8 cellular contexts compared by ENCODE assay signal in genomic region chr11:74321487-74322188, GRCh38. TPM values are rescaled to one million over a fixed set of nuclear protein-coding genes. Genes with fewer than 3 reads are reported as not detected.
DNase-seq lines count a peak whose midpoint lies in the region; ATAC-seq, FAIRE-seq and TF ChIP-seq lines count a peak whose summit lies in the region.

No MANE protein-coding gene starts in this region.

- DNase-seq in NCI-H748 treated with DMSO at 0.1 percent for 48 hours (lab: John Stamatoyannopoulos, UW) (peak; percentile 27), GM12878 (ENCODE audit: low read depth, low spot score) (no peak), right lobe of liver (no peak), NCI-H1048 (lab: John Stamatoyannopoulos, UW) (no peak)

- peak; percentile 64 for TF ChIP-seq CTCF in GM12874 (IDR thresholded peaks at IDR 0.05; ENCODE audit: insufficient read depth, low read depth, low read length)
- TF ChIP-seq CTCF in GM12878 (IDR thresholded peaks at IDR 0.05 in 2 of 3, conservative IDR thresholded peaks at IDR 0.05 in 1 of 3; ENCODE audit: control insufficient read depth in 2 of 3, extremely low read depth in 1 of 3, insufficient read depth in 1 of 3, low read depth in 3 of 3, low read length in 3 of 3), result peak; percentile 49 to 72 (median 61); a peak in 5 of 6 replicates
- TF ChIP-seq CTCF in right lobe of liver (IDR thresholded peaks at IDR 0.05), result peak; percentile 34 to 65 (median 46)

- no peak for TF ChIP-seq POLR2A in GM12878 (IDR thresholded peaks at IDR 0.05; ENCODE audit: low read depth, low read length)
- no peak for TF ChIP-seq POLR2A in right lobe of liver (IDR thresholded peaks at IDR 0.05)

- BruUV-seq in GM12878 (replicated peaks; lab: Mats Ljungman, UMichigan), result no TSS peak

- H3K27me3 ChIP-seq in ACC112 (ENCODE audit: insufficient read depth, low read length), result no peaks in the 10 kb centered on the region
- 0 out of 4 replicates have a peak, but pooled peaks cover 0 to 3% of the 10 kb centered on the region in 2 experiments for H3K27me3 ChIP-seq in GM12878 (replicated peaks in 1 of 2; ENCODE audit: control insufficient read depth in 2 of 2, insufficient read depth in 2 of 2, low read length in 1 of 2)
- no peaks in the 10 kb centered on the region for H3K27me3 ChIP-seq in right lobe of liver

- intact Hi-C loops in GM12878 (cut with micrococcal nuclease; ENCODE audit: unreplicated experiment) (loop anchor here (1.0 kb wide), 2 partner anchors 65 to 357 kb away; no protein-coding TSS in a partner anchor), right lobe of liver (cut with DNase I) (no loop called here)

- RAD21 ChIA-PET in GM12878 (lab: Charles Lee; ENCODE audit: unreplicated experiment), result interaction anchor here (0.6 to 1.2 kb wide), 3 partner anchors 66 to 357 kb away, joined by 3 to 7 read pairs (median 4); no protein-coding TSS in a partner anchor

- H3K4me1 ChIP-seq in ACC112 (ENCODE audit: control insufficient read depth, insufficient read depth, low read length, unreplicated experiment) (peaks cover 46% of the 10 kb centered on the region), GM12878 (ENCODE audit: control insufficient read depth, insufficient read depth, low read length) (no peaks in the 10 kb centered on the region), right lobe of liver (no peaks in the 10 kb centered on the region)

- WGBS in GM12878 (ENCODE audit: insufficient coverage, insufficient replicate concordance, low lambda C conversion rate, missing lambda C conversion rate), result 13% methylated on average over 10 of the region's 10 CpGs
- 25% methylated on average over 10 of the region's 10 CpGs for WGBS in right lobe of liver (ENCODE audit: insufficient coverage, low coverage, low lambda C conversion rate, missing lambda C conversion rate)

- ATAC-seq in GM12878, result peak; percentile 49; the same call in 2 of the 3 replicates
- ATAC-seq in right lobe of liver, result peak; percentile 33 to 66 (median 59)
- ATAC-seq in HG03378 (IDR thresholded peaks at IDR 0.05; ENCODE audit: unreplicated experiment), result no peak
- no peak for ATAC-seq in GM21576 (IDR thresholded peaks at IDR 0.05; ENCODE audit: unreplicated experiment)

- H3K27ac ChIP-seq in ACC112 (ENCODE audit: low read depth, low read length), result peak overlapping the region; percentile 59
- no peak overlapping the region for H3K27ac ChIP-seq in GM12878 (ENCODE audit: control insufficient read depth, insufficient read depth)
- no peak overlapping the region for H3K27ac ChIP-seq in right lobe of liver

- H3K79me2 ChIP-seq in ACC112 (ENCODE audit: control insufficient read depth, insufficient read depth, low read length, unreplicated experiment), result no peaks in the 10 kb centered on the region
- no peaks in the 10 kb centered on the region for H3K79me2 ChIP-seq in GM12878 (ENCODE audit: control insufficient read depth, insufficient read depth, low read length)

- H4K20me1 ChIP-seq in GM12878 (ENCODE audit: control insufficient read depth, insufficient read depth), result no peaks in the 10 kb centered on the region

- no peaks in the 10 kb centered on the region; the same call in 2 of the 3 replicates for H3K9me3 ChIP-seq in GM12878 (replicated peaks; ENCODE audit: control insufficient read depth, insufficient read depth, low read length)
- H3K9me3 ChIP-seq in right lobe of liver, result peaks cover 0 to 2% (median 0%) of the 10 kb centered on the region in 4 donors

- POLR2A ChIA-PET in GM12878 (lab: Charles Lee), result no interaction called here

- H3K9ac ChIP-seq in GM12878 (ENCODE audit: control insufficient read depth, insufficient read depth, low read length), result no peak overlapping the region

- no peak for TF ChIP-seq EP300 in GM12878 (IDR thresholded peaks at IDR 0.05; ENCODE audit: borderline replicate concordance in 1 of 2, control insufficient read depth in 1 of 2, low read depth in 2 of 2, low read length in 2 of 2)

- H3K4me3 ChIP-seq in ACC112 (ENCODE audit: low read depth, low read length) (0 out of 2 replicates have a peak overlapping the region, but pooled peaks have one; percentile 4), GM12878 (no peak overlapping the region), right lobe of liver (no peak overlapping the region)

- H3K4me2 ChIP-seq in GM12878 (ENCODE audit: control insufficient read depth, insufficient read depth), result no peak overlapping the region

- TF ChIP-seq RAD21 in GM12878 (IDR thresholded peaks at IDR 0.05; ENCODE audit: insufficient read depth, low read depth, low read length), result peak; percentile 53

- H2AFZ ChIP-seq in ACC112 (ENCODE audit: low read length, unreplicated experiment) (peak overlapping the region; percentile 70), GM12878 (ENCODE audit: control insufficient read depth, low read depth, low read length) (no peak overlapping the region)

- CTCF ChIA-PET in GM12878 (lab: Yijun Ruan, JAX), result interaction anchor here (0.8 to 2.2 kb wide), 15 partner anchors 8 to 662 kb away, joined by 3 to 23 read pairs (median 4); partner anchors contain the start of gene PGM2L1

- SMC1A ChIA-PET in GM12878 (lab: Charles Lee; ENCODE audit: uncharacterized antibody, unreplicated experiment), result interaction anchor here (0.7 to 1.9 kb wide), 7 partner anchors 16 to 696 kb away, joined by 3 to 12 read pairs (median 3); partner anchors contain the start of gene DNAJB13

- no peak for FAIRE-seq in GM12878 (lab: Jason Lieb, UNC)

- H3K36me3 ChIP-seq in ACC112 (ENCODE audit: insufficient read depth, low read length) (0 out of 2 replicates have a peak, but pooled peaks cover 2% of the 10 kb centered on the region), GM12878 (ENCODE audit: control insufficient read depth in 2 of 2, insufficient read depth in 2 of 2, low read length in 1 of 2) (no peaks in the 10 kb centered on the region), right lobe of liver (no peaks in the 10 kb centered on the region)

- in situ Hi-C loops in GM12878 (cut with MboI), result no loop called here

TF ChIP-seq in GM12878, 131 proteins besides CTCF, POLR2A, EP300 and RAD21:
- peak; percentile 88 for TF ChIP-seq SPI1 (IDR thresholded peaks at IDR 0.05; ENCODE audit: borderline replicate concordance, insufficient read depth, low read depth, low read length)
- TF ChIP-seq, protein P1, sequence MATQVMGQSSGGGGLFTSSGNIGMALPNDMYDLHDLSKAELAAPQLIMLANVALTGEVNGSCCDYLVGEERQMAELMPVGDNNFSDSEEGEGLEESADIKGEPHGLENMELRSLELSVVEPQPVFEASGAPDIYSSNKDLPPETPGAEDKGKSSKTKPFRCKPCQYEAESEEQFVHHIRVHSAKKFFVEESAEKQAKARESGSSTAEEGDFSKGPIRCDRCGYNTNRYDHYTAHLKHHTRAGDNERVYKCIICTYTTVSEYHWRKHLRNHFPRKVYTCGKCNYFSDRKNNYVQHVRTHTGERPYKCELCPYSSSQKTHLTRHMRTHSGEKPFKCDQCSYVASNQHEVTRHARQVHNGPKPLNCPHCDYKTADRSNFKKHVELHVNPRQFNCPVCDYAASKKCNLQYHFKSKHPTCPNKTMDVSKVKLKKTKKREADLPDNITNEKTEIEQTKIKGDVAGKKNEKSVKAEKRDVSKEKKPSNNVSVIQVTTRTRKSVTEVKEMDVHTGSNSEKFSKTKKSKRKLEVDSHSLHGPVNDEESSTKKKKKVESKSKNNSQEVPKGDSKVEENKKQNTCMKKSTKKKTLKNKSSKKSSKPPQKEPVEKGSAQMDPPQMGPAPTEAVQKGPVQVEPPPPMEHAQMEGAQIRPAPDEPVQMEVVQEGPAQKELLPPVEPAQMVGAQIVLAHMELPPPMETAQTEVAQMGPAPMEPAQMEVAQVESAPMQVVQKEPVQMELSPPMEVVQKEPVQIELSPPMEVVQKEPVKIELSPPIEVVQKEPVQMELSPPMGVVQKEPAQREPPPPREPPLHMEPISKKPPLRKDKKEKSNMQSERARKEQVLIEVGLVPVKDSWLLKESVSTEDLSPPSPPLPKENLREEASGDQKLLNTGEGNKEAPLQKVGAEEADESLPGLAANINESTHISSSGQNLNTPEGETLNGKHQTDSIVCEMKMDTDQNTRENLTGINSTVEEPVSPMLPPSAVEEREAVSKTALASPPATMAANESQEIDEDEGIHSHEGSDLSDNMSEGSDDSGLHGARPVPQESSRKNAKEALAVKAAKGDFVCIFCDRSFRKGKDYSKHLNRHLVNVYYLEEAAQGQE (IDR thresholded peaks at IDR 0.05; ENCODE audit: low read depth, low read length), result no peak
- TF ChIP-seq SMC3 (IDR thresholded peaks at IDR 0.05; ENCODE audit: borderline replicate concordance, low read length), result peak; percentile 52; the same call in 1 of the 2 replicates

RNA-seq across cellular contexts. Expression of gene P4HA3, which starts 10.2 kb away (rescaled TPM):
- total RNA-seq in GM12878 (2013; cell fraction: nucleolus; rRNA removed), result not detected in 2 replicates
- not detected in 2 replicates for total RNA-seq in GM12878 (2014; rRNA removed)
- not detected in 2 replicates for total RNA-seq in GM12878 (2014; rRNA removed; fragmentation: Illumina TruSeq; extraction: Trizol)
- total RNA-seq in GM12878 (2021), result not detected in 2 replicates
- polyA plus RNA-seq in GM12878 (2011; ENCODE audit: low read depth), result not detected
- not detected in 2 replicates for polyA plus RNA-seq in GM12878 (2011; rRNA removed)
- not detected in 2 replicates for polyA plus RNA-seq in GM12878 (2011; cell fraction: cytosol; rRNA removed)
- not detected in 2 replicates for polyA plus RNA-seq in GM12878 (2011; cell fraction: nucleus; rRNA removed)
- 0.04 and 0.05 TPM in 2 replicates for polyA plus RNA-seq in GM12878 (2012)
- not detected in 2 replicates for polyA plus RNA-seq in GM12878 (2014; fragmentation: Illumina TruSeq; extraction: Trizol)
- polyA plus RNA-seq in GM12878 (2014; fragmentation: Nextera tagmentation; extraction: Ambion mirVana), result not detected
- polyA plus RNA-seq in GM12878 (2014; rRNA removed), result not detected in 2 replicates
- under 1 TPM in 1 of 2 experiments, not detected in 1; 0.08 TPM for polyA plus RNA-seq in GM12878 (2016; fragmentation: Nextera tagmentation; extraction: Ambion mirVana)
- polyA minus RNA-seq in GM12878 (2011; rRNA and poly(A)+ RNA removed), result not detected in 2 replicates
- not detected in 2 replicates for polyA minus RNA-seq in GM12878 (2011; cell fraction: cytosol; rRNA and poly(A)+ RNA removed)
- polyA minus RNA-seq in GM12878 (2011; cell fraction: nucleus; rRNA and poly(A)+ RNA removed), result not detected in 2 replicates
- total RNA-seq in right lobe of liver, result 1 to 10 TPM in 2 of 6 experiments, under 1 TPM in 3, not detected in 1; 0.12 to 2.1 (median 0.78) TPM

Comparison
In these comparisons a context has a peak if more than half of its experiments do, and no peak if none do; other contexts are left out.
1. ATAC-seq: peak in GM12878 (single experiment) and right lobe of liver (4 of 4); none in HG03378 (single experiment) and GM21576 (single experiment).
2. Peak in every context shown above with its lines, with median percentiles within 50 percentile points of each other: CTCF ChIP-seq.